In genomic region chr6:165817771-165818170, GRCh38 we compare ENCODE assay signal across 1 cellular context.
TF ChIP-seq lines count a peak whose summit lies in the region.

No MANE protein-coding gene starts in this region.

TF ChIP-seq in GM23338, 12 proteins besides CTCF, POLR2A, EP300 and RAD21:
- TF ChIP-seq ZNF462 (CRISPR knock-in tag; IDR thresholded peaks at IDR 0.05) (no peak), JUNB (IDR thresholded peaks at IDR 0.05; ENCODE audit: unreplicated experiment) (no peak), REST (IDR thresholded peaks at IDR 0.05; ENCODE audit: unreplicated experiment) (no peak), CREB1 (CRISPR knock-in tag; IDR thresholded peaks at IDR 0.05; ENCODE audit: low read depth) (no peak), STAT1 (IDR thresholded peaks at IDR 0.05; ENCODE audit: unreplicated experiment) (no peak), POLR2AphosphoS5 (IDR thresholded peaks at IDR 0.05; ENCODE audit: low read depth) (no peak), EZH2 (IDR thresholded peaks at IDR 0.05; ENCODE audit: low read depth, unreplicated experiment) (no peak), ZNF331 (CRISPR knock-in tag; IDR thresholded peaks at IDR 0.05; ENCODE audit: low read depth) (no peak), ZNF114 (CRISPR knock-in tag; IDR thresholded peaks at IDR 0.05) (no peak), NANOG (IDR thresholded peaks at IDR 0.05; ENCODE audit: borderline replicate concordance) (no peak), ETS1 (IDR thresholded peaks at IDR 0.05) (no peak), EZH2phosphoT487 (IDR thresholded peaks at IDR 0.05; ENCODE audit: unreplicated experiment) (no peak)
